Comparison of ENCODE assay signal across 1 cellular context in genomic region chr6:12594541-12594893, GRCh38.
TF ChIP-seq lines count a peak whose summit lies in the region.

No MANE protein-coding gene starts in this region.

TF ChIP-seq in K562, 482 proteins besides CTCF, POLR2A, EP300 and RAD21 (continued from another document):
- no peak for TF ChIP-seq RERE (CRISPR knock-in tag; IDR thresholded peaks at IDR 0.05; ENCODE audit: borderline replicate concordance)
- no peak for TF ChIP-seq U2AF1 (optimal IDR thresholded peaks at IDR 0.05; ENCODE audit: low read depth, low read length)
- 0 out of 2 replicates have a peak, but pooled peaks have one; percentile 24 for TF ChIP-seq ZEB2 (IDR thresholded peaks at IDR 0.05)
- TF ChIP-seq ZNF740 (CRISPR knock-in tag; IDR thresholded peaks at IDR 0.05), result no peak
- no peak for TF ChIP-seq ZNF740 (tag; IDR thresholded peaks at IDR 0.05)
- no peak for TF ChIP-seq NR3C1 (CRISPR knock-in tag; IDR thresholded peaks at IDR 0.05)
- no peak for TF ChIP-seq CBX5 (IDR thresholded peaks at IDR 0.05; ENCODE audit: borderline replicate concordance, low read depth)
- no peak for TF ChIP-seq MCM2 (IDR thresholded peaks at IDR 0.05; ENCODE audit: low read depth)
- no peak for TF ChIP-seq CEBPZ (IDR thresholded peaks at IDR 0.05; ENCODE audit: borderline replicate concordance, low read depth, low read length)
- TF ChIP-seq HIVEP1 (CRISPR knock-in tag; IDR thresholded peaks at IDR 0.05), result no peak
- TF ChIP-seq TAF9B (IDR thresholded peaks at IDR 0.05; ENCODE audit: partially characterized antibody), result no peak
- no peak for TF ChIP-seq WHSC1 (IDR thresholded peaks at IDR 0.05; ENCODE audit: low read length)
TF ChIP-seq in K562: peak in this region for 6.
